Comparison of ENCODE assay signal across 7 cellular contexts in the genomic region with DNA sequence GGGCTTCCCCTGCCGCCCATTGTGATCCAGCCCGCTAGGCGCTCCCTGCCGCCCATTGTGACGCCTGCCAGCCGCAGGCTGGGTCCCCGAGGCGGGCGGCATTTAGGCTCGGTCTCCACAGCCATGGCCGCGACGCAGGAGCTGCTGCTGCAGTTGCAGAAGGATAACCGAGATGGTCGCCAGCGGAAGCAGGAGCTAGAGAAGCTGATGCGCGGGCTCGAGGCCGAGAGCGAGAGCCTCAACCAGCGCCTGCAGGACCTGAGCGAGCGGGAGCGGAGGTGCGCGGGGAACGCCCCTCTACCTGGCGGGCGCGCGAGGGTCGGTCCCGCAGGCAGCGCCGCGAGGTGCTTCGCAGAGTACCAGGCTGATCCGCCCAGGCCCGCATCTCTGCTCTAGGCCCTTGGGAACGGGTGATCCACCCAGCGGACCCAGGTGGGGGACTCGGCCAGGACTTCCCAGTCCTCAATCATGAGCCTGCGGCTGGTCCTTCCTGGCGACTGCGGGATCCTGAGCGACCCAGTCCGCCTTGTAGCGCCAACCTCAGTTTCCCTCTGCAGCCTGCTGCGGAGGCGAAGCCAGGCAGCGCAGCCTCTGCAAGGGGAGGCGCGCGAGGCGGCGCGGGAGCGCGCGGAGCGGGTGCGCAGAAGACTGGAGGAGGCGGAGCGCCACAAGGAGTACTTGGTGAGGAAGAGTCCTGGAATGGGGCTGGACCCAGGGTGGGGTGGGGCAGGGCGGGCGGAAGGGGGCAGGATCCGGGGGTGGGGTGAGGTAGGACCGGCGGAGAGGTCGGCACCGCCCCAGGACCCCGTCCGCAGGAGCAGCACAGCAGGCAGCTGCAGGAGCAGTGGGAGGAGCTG. TPM values are rescaled to one million over a fixed set of nuclear protein-coding genes. Genes with fewer than 3 reads are reported as not detected.
A peak's percentile ranks its signal among the peaks of the same experiment; 100 is the strongest.
DNase-seq lines count a peak whose midpoint lies in the region; ATAC-seq and TF ChIP-seq lines count a peak whose summit lies in the region.
"Not testable (repeated sequence)": the region's sequence is repeated elsewhere in the genome, so short reads cannot be mapped to it uniquely, and the experiment has no call there.

A gene (plus strand): TSS at position 51 of the 857 bp plus-strand sequence. CDS start 73 bp downstream, at position 124.

- H3K9ac ChIP-seq in OCI-LY3 (ENCODE audit: low read length): not testable (repeated sequence)

- H4K20me1 ChIP-seq in OCI-LY3 (ENCODE audit: insufficient read depth, low read length): not testable (repeated sequence)

- in situ Hi-C loops in gastrocnemius medialis (cut with MboI; ENCODE audit: low sequenced_read_pairs in 4 of 4): not testable (repeated sequence)

- H3K36me3 ChIP-seq in OCI-LY3 (replicated peaks; ENCODE audit: low read depth, low read length); esophagus (ENCODE audit: control insufficient read depth in 2 of 2, insufficient read depth in 2 of 2, low read length in 1 of 2); lung (ENCODE audit: control insufficient read depth in 2 of 2, insufficient read depth in 2 of 2, low read length in 2 of 2); gastrocnemius medialis: not testable (repeated sequence)

- not testable (repeated sequence) for TF ChIP-seq POLR2A in gastrocnemius medialis (IDR thresholded peaks at IDR 0.05)

- H3K4me1 ChIP-seq in OCI-LY3 (ENCODE audit: low read length); esophagus (ENCODE audit: control insufficient read depth in 2 of 2, insufficient read depth in 2 of 2, low read length in 1 of 2); lung (ENCODE audit: control insufficient read depth in 2 of 2, insufficient read depth in 2 of 2, low read length in 2 of 2); gastrocnemius medialis: not testable (repeated sequence)

- H3K4me3 Mint-ChIP-seq in activated naive CD8-positive, alpha-beta T cell treated with anti-CD3 and anti-CD28 coated beads for 36 hours: peak within 1 kb of the TSS; percentile 80

- H3K36me3 Mint-ChIP-seq in activated naive CD8-positive, alpha-beta T cell treated with anti-CD3 and anti-CD28 coated beads for 36 hours: not testable (repeated sequence)

- 0% methylated on average over 17 of the region's 74 CpGs; no CpG with 5 or more reads in 1 of the 2 donors for WGBS in esophagus, 2 donors
- 0% methylated on average over 16 of the region's 74 CpGs; no CpG with 5 or more reads in 1 of the 2 donors for WGBS in lung, 2 donors

- not testable (repeated sequence) for H3K4me2 ChIP-seq in OCI-LY3 (ENCODE audit: low read length)

- intact Hi-C loops in gastrocnemius medialis (cut with DNase I; ENCODE audit: low total_unique reads): not testable (repeated sequence)

- H3K27ac ChIP-seq in OCI-LY3 (ENCODE audit: low read length) (peak within 1 kb of the TSS; percentile 42), esophagus (ENCODE audit: low read depth in 2 of 2, low read length in 1 of 2) (peak within 1 kb of the TSS; percentile 71 to 75), lung (ENCODE audit: low read depth in 1 of 2, low read length in 1 of 2) (peak within 1 kb of the TSS in 1 of 2 donors; percentile 47), gastrocnemius medialis (peak within 1 kb of the TSS in 1 of 4 donors; percentile 41)

- H3K9me3 ChIP-seq in OCI-LY3 (ENCODE audit: insufficient read depth, low read length); esophagus (ENCODE audit: control insufficient read depth in 2 of 2, insufficient read depth in 1 of 2, low read depth in 1 of 2, low read length in 1 of 2); lung (ENCODE audit: control insufficient read depth in 2 of 2, insufficient read depth in 1 of 2, low read length in 1 of 2); gastrocnemius medialis: not testable (repeated sequence)

- not testable (repeated sequence) for H3K79me2 ChIP-seq in OCI-LY3 (ENCODE audit: low read length)

- TF ChIP-seq CTCF in OCI-LY3 (IDR thresholded peaks at IDR 0.05; ENCODE audit: low read depth, low read length); lung (IDR thresholded peaks at IDR 0.05; ENCODE audit: control extremely low read depth, extremely low read depth); gastrocnemius medialis (IDR thresholded peaks at IDR 0.05 in 4 of 5, conservative IDR thresholded peaks at IDR 0.05 in 1 of 5): not testable (repeated sequence)

- ATAC-seq in GM18520 (IDR thresholded peaks at IDR 0.05; ENCODE audit: unreplicated experiment): peak; percentile 14
- ATAC-seq in HG02852 (IDR thresholded peaks at IDR 0.05; ENCODE audit: unreplicated experiment): peak; percentile 8
- not testable (repeated sequence) for ATAC-seq in lung (ENCODE audit: insufficient read depth, low FRiP score); gastrocnemius medialis

- not testable (repeated sequence) for H3K27me3 Mint-ChIP-seq in activated naive CD8-positive, alpha-beta T cell treated with anti-CD3 and anti-CD28 coated beads for 36 hours

- not testable (repeated sequence) for H3K9me3 Mint-ChIP-seq in activated naive CD8-positive, alpha-beta T cell treated with anti-CD3 and anti-CD28 coated beads for 36 hours

- H3K4me1 Mint-ChIP-seq in activated naive CD8-positive, alpha-beta T cell treated with anti-CD3 and anti-CD28 coated beads for 36 hours: not testable (repeated sequence)

- not testable (repeated sequence) for H2AFZ ChIP-seq in OCI-LY3 (ENCODE audit: low read depth, low read length)

- peak within 1 kb of the TSS; percentile 55 for H3K4me3 ChIP-seq in OCI-LY3 (ENCODE audit: low read length)
- peak within 1 kb of the TSS; percentile 26 to 29 for H3K4me3 ChIP-seq in esophagus (ENCODE audit: low read depth in 1 of 2, low read length in 2 of 2)
- peak within 1 kb of the TSS; percentile 21 for H3K4me3 ChIP-seq in lung
- H3K4me3 ChIP-seq in gastrocnemius medialis: peak within 1 kb of the TSS; percentile 41 to 58 (median 44)

- peak within 1 kb of the TSS; percentile 85 for H3K27ac Mint-ChIP-seq in activated naive CD8-positive, alpha-beta T cell treated with anti-CD3 and anti-CD28 coated beads for 36 hours

- DNase-seq in activated naive CD8-positive, alpha-beta T cell treated with anti-CD3 and anti-CD28 coated beads for 36 hours; lung (ENCODE audit: low spot score); gastrocnemius medialis: not testable (repeated sequence)

- H3K27me3 ChIP-seq in OCI-LY3 (ENCODE audit: low read depth, low read length); esophagus (ENCODE audit: control insufficient read depth in 1 of 2, insufficient read depth in 2 of 2, low read length in 2 of 2); lung (ENCODE audit: control insufficient read depth, insufficient read depth); gastrocnemius medialis: not testable (repeated sequence)

RNA-seq across cellular contexts. Expression of the gene that starts here (rescaled TPM):
- total RNA-seq in activated naive CD8-positive, alpha-beta T cell treated with anti-CD3 and anti-CD28 coated beads for 36 hours: 1 to 10 TPM; 1.3 TPM
- polyA plus RNA-seq in esophagus (1 to 10 TPM; 3.2 to 3.9 TPM), lung (1 to 10 TPM; 1.7 to 2.3 TPM)
- total RNA-seq in lung (1 to 10 TPM in 1 of 2 donors, under 1 TPM in 1; 0.31 to 4.7 TPM), gastrocnemius medialis (under 1 TPM in 1 of 4 donors, not detected in 3; 0.16 TPM)
